Comparison of ENCODE assay signal across 26 cellular contexts in the genomic region with DNA sequence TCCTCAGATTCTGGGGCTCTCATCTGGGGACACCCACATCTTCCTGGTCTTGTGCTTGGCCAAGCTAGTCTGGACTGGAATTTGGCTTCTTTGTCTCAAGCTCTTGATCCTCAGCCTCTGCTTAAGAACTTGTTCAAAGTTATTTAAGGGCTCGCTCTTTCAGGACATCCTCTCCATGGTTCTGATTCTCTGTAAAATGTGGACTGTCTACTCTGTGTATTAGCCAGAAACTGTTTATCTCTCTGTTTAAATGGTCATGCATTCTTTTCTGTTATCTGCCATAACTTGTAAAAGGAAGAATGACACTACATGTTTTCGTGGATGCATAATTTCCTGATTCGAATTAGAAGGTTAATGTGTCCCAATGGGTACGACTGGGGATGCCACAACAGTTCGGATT.
"Had no signal": no experiment of that assay in that cellular context is flagged by ENCODE, and none has a peak within 500 bp of the region (broad histone marks: within the 10 kb centered on the region; RNA-seq: fewer than 3 reads in every experiment).

No MANE protein-coding gene starts in this region.

- H3K27ac ChIP-seq: colonic mucosa, epithelial cell of prostate, foreskin keratinocyte, gastroesophageal sphincter, heart left ventricle, hepatocyte, left ventricle myocardium inferior, lower lobe of right lung had no signal

- H3K79me2 ChIP-seq: hepatocyte had no signal

- DNase-seq: colonic mucosa; cortex of kidney; effector CD8-positive, alpha-beta T cell; effector memory CD8-positive, alpha-beta T cell; endodermal cell; erythroblast; foreskin keratinocyte; heart left ventricle; hypothalamus; immature natural killer cell; islet precursor cell; kidney; left colon; left ventricle myocardium inferior; lower lobe of right lung; mesenchymal stem cell; mucosa of descending colon; naive B cell; naive thymus-derived CD8-positive, alpha-beta T cell had no signal

- H3K4me2 ChIP-seq: hepatocyte had no signal

- H3K4me1 ChIP-seq: colonic mucosa, foreskin keratinocyte, gastroesophageal sphincter, heart left ventricle, left ventricle myocardium inferior, lower lobe of right lung had no signal

- H3K4me3 ChIP-seq: colonic mucosa, gastroesophageal sphincter, heart left ventricle, hepatocyte, left ventricle myocardium inferior, lower lobe of right lung, mucosa of descending colon had no signal

- H3K36me3 ChIP-seq: colonic mucosa, gastroesophageal sphincter, heart left ventricle, left ventricle myocardium inferior, lower lobe of right lung had no signal

- H3K9me3 ChIP-seq: colonic mucosa, gastroesophageal sphincter, heart left ventricle, left ventricle myocardium inferior, lower lobe of right lung, mucosa of descending colon had no signal

- FAIRE-seq: endometrium, frontal cortex, kidney had no signal

- ATAC-seq: effector memory CD8-positive, alpha-beta T cell; esophagus mucosa; foreskin keratinocyte; gastroesophageal sphincter; heart left ventricle; left colon; left lobe of liver; lower lobe of right lung; mucosa of descending colon; naive thymus-derived CD8-positive, alpha-beta T cell had no signal

- H3K27me3 ChIP-seq: colonic mucosa, foreskin keratinocyte, gastroesophageal sphincter, hepatocyte had no signal

- H2AFZ ChIP-seq: hepatocyte had no signal
